ENCODE assay signal across 18 cellular contexts in genomic region chr14:52244997-52245396, GRCh38. TPM values are rescaled to one million over a fixed set of nuclear protein-coding genes. Genes with fewer than 3 reads are reported as not detected.
DNase-seq lines count a peak whose midpoint lies in the region; ATAC-seq and TF ChIP-seq lines count a peak whose summit lies in the region.
"Had no signal": no experiment of that assay in that cellular context is flagged by ENCODE, and none has a peak within 500 bp of the region (broad histone marks: within the 10 kb centered on the region; RNA-seq: fewer than 3 reads in every experiment).

No MANE protein-coding gene starts in this region.

- H2BK5ac ChIP-seq in H9 (ENCODE audit: insufficient read length, low read length): no peak overlapping the region

- H3K56ac ChIP-seq in H9 (ENCODE audit: insufficient read length, low read depth, low read length): no peak overlapping the region

- peaks cover 15% of the 10 kb centered on the region for H3F3A ChIP-seq in MM.1S (ENCODE audit: insufficient read depth, low read length)

- no peak overlapping the region for H3K27ac Mint-ChIP-seq in H9
- H3K27ac Mint-ChIP-seq: T-helper 1 cell treated with Interleukin-12 subunit alpha and Interleukin-12 subunit beta and Interleukin-4 antibody, amounts not matched to agents 30 μg/mL and 1 μg/mL, for 36 hours; type B pancreatic cell had no signal

- H4K91ac ChIP-seq in H9 (ENCODE audit: insufficient read length, low read depth, low read length): no peak overlapping the region

- no CpG with 5 or more reads among the region's 3 CpGs for WGBS in H9 (ENCODE audit: extremely low coverage, insufficient read length, low lambda C conversion rate)
- WGBS in adrenal gland, 4 donors: 75 to 86% (median 77%) methylated on average over 3 of the region's 3 CpGs
- WGBS in upper lobe of left lung, 2 donors: 82 to 86% methylated on average over 3 of the region's 3 CpGs

- H3K79me2 ChIP-seq in MM.1S (ENCODE audit: low read length) (no peaks in the 10 kb centered on the region), H9 (ENCODE audit: insufficient read depth, low read length) (no peaks in the 10 kb centered on the region)
- H3K79me2 ChIP-seq: parathyroid adenoma had no signal

- TF ChIP-seq POLR2A in adrenal gland (IDR thresholded peaks at IDR 0.05): no peak
- TF ChIP-seq POLR2A in upper lobe of left lung (IDR thresholded peaks at IDR 0.05): no peak

- H3K14ac ChIP-seq in H9 (ENCODE audit: insufficient read depth, low read length): no peak overlapping the region

- no peak overlapping the region for H3K4ac ChIP-seq in H9 (ENCODE audit: low read depth, low read length)

- H3K27me3 Mint-ChIP-seq in H9 (ENCODE audit: low read depth): peaks cover 7% of the 10 kb centered on the region

- H4K5ac ChIP-seq in H9 (ENCODE audit: insufficient read length, low read depth, low read length): no peak overlapping the region

- no peak overlapping the region for H3T11ph ChIP-seq in H9 (ENCODE audit: low read length)

- H3K27me3 ChIP-seq in MM.1S (replicated peaks; ENCODE audit: insufficient read depth, low read length) (no peaks in the 10 kb centered on the region), H9 (ENCODE audit: insufficient read depth, low read length) (no peaks in the 10 kb centered on the region), adrenal gland (no peaks in the 10 kb centered on the region), upper lobe of left lung (no peaks in the 10 kb centered on the region)
- H3K27me3 ChIP-seq: colonic mucosa had no signal

- H3K36me3 ChIP-seq in MM.1S (replicated peaks; ENCODE audit: insufficient read depth, low read length) (no peaks in the 10 kb centered on the region), adrenal gland (replicated peaks in 1 of 2) (no peaks in the 10 kb centered on the region), upper lobe of left lung (no peaks in the 10 kb centered on the region)
- H3K36me3 ChIP-seq: colonic mucosa had no signal

- H3K23ac ChIP-seq in H9 (ENCODE audit: insufficient read length, low read depth, low read length): no peak overlapping the region

- no peaks in the 10 kb centered on the region for H3K79me1 ChIP-seq in H9 (ENCODE audit: insufficient read depth, low read depth, low read length, poor library complexity, severe bottlenecking)

- H3K4me3 Mint-ChIP-seq in H9: no peak overlapping the region
- H3K4me3 Mint-ChIP-seq: T-helper 1 cell treated with Interleukin-12 subunit alpha and Interleukin-12 subunit beta and Interleukin-4 antibody, amounts not matched to agents 30 μg/mL and 1 μg/mL, for 36 hours; type B pancreatic cell had no signal

- H3K18ac ChIP-seq in H9 (ENCODE audit: insufficient read length, low read depth, low read length): no peak overlapping the region

- TF ChIP-seq CTCF in MM.1S (IDR thresholded peaks at IDR 0.05; ENCODE audit: low read length) (no peak), H9 (conservative IDR thresholded peaks at IDR 0.05) (no peak), adrenal gland (IDR thresholded peaks at IDR 0.05) (no peak), upper lobe of left lung (IDR thresholded peaks at IDR 0.05) (no peak)

- H3K4me1 ChIP-seq in MM.1S (ENCODE audit: low read length) (peaks cover 15% of the 10 kb centered on the region), H9 (ENCODE audit: insufficient read depth, low read length) (no peaks in the 10 kb centered on the region), adrenal gland (replicated peaks in 1 of 2) (no peaks in the 10 kb centered on the region), upper lobe of left lung (no peaks in the 10 kb centered on the region)
- H3K4me1 ChIP-seq: colonic mucosa, parathyroid adenoma had no signal

- ATAC-seq in GM18511 (IDR thresholded peaks at IDR 0.05; ENCODE audit: unreplicated experiment) (peak; percentile 73), GM19467 (IDR thresholded peaks at IDR 0.05; ENCODE audit: unreplicated experiment) (peak; percentile 70), HG02798 (IDR thresholded peaks at IDR 0.05; ENCODE audit: poor library complexity, unreplicated experiment) (peak; percentile 73), upper lobe of left lung (ENCODE audit: low FRiP score in 2 of 2) (no peak)
- ATAC-seq: activated CD4-positive, CD25-positive, alpha-beta regulatory T cell treated with anti-CD3 and anti-CD28 coated beads, Interleukin-2, amount 50 U/mL, for 24 hours had no signal

- no peak overlapping the region for H4K8ac ChIP-seq in H9 (replicated peaks; ENCODE audit: insufficient read length, low read depth, low read length)

- H2BK20ac ChIP-seq in H9 (ENCODE audit: low read depth, low read length, poor library complexity, severe bottlenecking): no peak overlapping the region

- H3K9me2 ChIP-seq in MM.1S (replicated peaks; ENCODE audit: insufficient read depth, low read length): no peaks in the 10 kb centered on the region

- H3K9me3 ChIP-seq in MM.1S (replicated peaks; ENCODE audit: insufficient read depth, low read length) (no peaks in the 10 kb centered on the region), H9 (ENCODE audit: control insufficient read depth, low read depth, low read length) (no peaks in the 10 kb centered on the region), adrenal gland (replicated peaks in 1 of 3) (no peaks in the 10 kb centered on the region), upper lobe of left lung (no peaks in the 10 kb centered on the region)
- H3K9me3 ChIP-seq: colonic mucosa had no signal

- peak; percentile 68 for DNase-seq in MM.1S
- no peak for DNase-seq in H9
- no peak for DNase-seq in adrenal gland
- no peak for DNase-seq in upper lobe of left lung
- DNase-seq in stimulated activated naive CD4-positive, alpha-beta T cell treated with Interleukin-2 at 50 U/mL for 16 hours (lab: John Stamatoyannopoulos, UW): no peak
- DNase-seq: activated naive CD4-positive, alpha-beta T cell; colonic mucosa; NCI-H1092 treated with DMSO at 0.1 percent for 48 hours; stimulated activated CD4-positive, alpha-beta T cell treated with anti-CD3 and anti-CD28 coated beads, Interleukin-4, amount 100 ng/mL, for 4 hours had no signal

- H4K20me1 ChIP-seq in MM.1S (ENCODE audit: insufficient read depth, low read length) (no peaks in the 10 kb centered on the region), H9 (ENCODE audit: control insufficient read depth, insufficient read depth, insufficient read length) (no peaks in the 10 kb centered on the region)

- H2BK120ac ChIP-seq in H9 (ENCODE audit: low read depth, low read length, poor library complexity, severe bottlenecking): no peak overlapping the region

- peaks cover 0 to 4% of the 10 kb centered on the region in 2 experiments; a peak in 1 of 5 replicates for H3K9me3 Mint-ChIP-seq in H9
- H3K9me3 Mint-ChIP-seq: type B pancreatic cell had no signal

- peak overlapping the region; percentile 65 for H2AFZ ChIP-seq in MM.1S (ENCODE audit: low read length)
- no peak overlapping the region for H2AFZ ChIP-seq in H9 (ENCODE audit: low read length)
- H2AFZ ChIP-seq: parathyroid adenoma had no signal

- no peak overlapping the region for H2BK12ac ChIP-seq in H9 (ENCODE audit: insufficient read length, low read depth, low read length)

- H3K4me2 ChIP-seq in MM.1S (ENCODE audit: low read depth, low read length): peak overlapping the region; percentile 66
- no peak overlapping the region for H3K4me2 ChIP-seq in H9 (ENCODE audit: insufficient read depth, insufficient read length, low read length)

- H2BK15ac ChIP-seq in H9 (ENCODE audit: low read depth, low read length): no peak overlapping the region

- peaks cover 0 to 7% (median 4%) of the 10 kb centered on the region in 3 experiments; a peak in 2 of 7 replicates for H3K36me3 Mint-ChIP-seq in H9 (ENCODE audit: insufficient read depth in 1 of 3, low read depth in 3 of 3)

- peaks cover 5 to 6% of the 10 kb centered on the region in 2 experiments; a peak in 3 of 4 replicates for H3K4me1 Mint-ChIP-seq in H9

- no peak overlapping the region for H3K4me3 ChIP-seq in MM.1S (ENCODE audit: low read length)
- no peak overlapping the region for H3K4me3 ChIP-seq in adrenal gland
- no peak overlapping the region for H3K4me3 ChIP-seq in upper lobe of left lung
- H3K4me3 ChIP-seq: colonic mucosa had no signal

- no peaks in the 10 kb centered on the region for H3K23me2 ChIP-seq in H9 (ENCODE audit: insufficient read length, low read depth, low read length, poor library complexity, severe bottlenecking)

- H2AK5ac ChIP-seq in H9 (ENCODE audit: insufficient read length, low read length): no peak overlapping the region

- peak overlapping the region; percentile 93; the same call in 1 of the 2 replicates for H3K27ac ChIP-seq in MM.1S (ENCODE audit: low read length)
- H3K27ac ChIP-seq in H9 (ENCODE audit: insufficient read length, low read depth, low read length): no peak overlapping the region
- no peak overlapping the region for H3K27ac ChIP-seq in adrenal gland
- H3K27ac ChIP-seq in upper lobe of left lung: no peak overlapping the region
- H3K27ac ChIP-seq: colonic mucosa, HL-60, parathyroid adenoma had no signal

- intact Hi-C loops in adrenal gland (cut with DNase I): no loop called here

- peak overlapping the region; percentile 44; the same call in 1 of the 2 replicates for H3K9ac ChIP-seq in MM.1S (ENCODE audit: low read length)
- H3K9ac ChIP-seq in H9 (ENCODE audit: extremely low read depth, insufficient read length, low read length): no peak overlapping the region
- H3K9ac ChIP-seq: parathyroid adenoma had no signal

- TF ChIP-seq EP300 in upper lobe of left lung (IDR thresholded peaks at IDR 0.05): no peak

RNA-seq across cellular contexts. Expression of gene PTGDR, which starts 22.5 kb away (rescaled TPM):
- total RNA-seq in H9 (2021) (not detected in 2 replicates), adrenal gland (1 to 10 TPM in 2 of 8 donors, under 1 TPM in 5, not detected in 1; 0.06 to 3.5 (median 0.61) TPM), upper lobe of left lung (1 to 10 TPM; 1.0 to 3.0 (median 1.7) TPM)
- polyA plus RNA-seq in adrenal gland: under 1 TPM; 0.20 to 0.37 (median 0.32) TPM
- polyA plus RNA-seq: AG04450 had no signal

Comparison
In these comparisons a context has a peak if more than half of its experiments do, and no peak if none do; other contexts are left out.
1. ATAC-seq: peak in GM18511 (single experiment), GM19467 (single experiment) and HG02798 (single experiment); none in upper lobe of left lung (0 of 2).